ENCODE assay signal across 1 cellular context in genomic region chr3:48088749-48089466, GRCh38.
A peak's percentile ranks its signal among the peaks of the same experiment; 100 is the strongest.
TF ChIP-seq lines count a peak whose summit lies in the region.

No MANE protein-coding gene starts in this region.

TF ChIP-seq in K562, 482 proteins besides CTCF, POLR2A, EP300 and RAD21 (continued from another document and continues in another):
- TF ChIP-seq ZBTB40 (IDR thresholded peaks at IDR 0.05) = peak; percentile 6; the same call in 1 of the 2 replicates
- no peak for TF ChIP-seq ZBTB40 (CRISPR knock-in tag; IDR thresholded peaks at IDR 0.05)
- TF ChIP-seq ZNF282 (CRISPR knock-in tag; IDR thresholded peaks at IDR 0.05) = peak; percentile 3; the same call in 1 of the 2 replicates
- TF ChIP-seq CAMTA2 (CRISPR knock-in tag; conservative IDR thresholded peaks at IDR 0.05) = no peak
- TF ChIP-seq FOXP4 (CRISPR knock-in tag; IDR thresholded peaks at IDR 0.05; ENCODE audit: borderline replicate concordance) = no peak; the same call in 1 of the 2 replicates
- no peak for TF ChIP-seq ZNF79 (CRISPR knock-in tag; IDR thresholded peaks at IDR 0.05; ENCODE audit: low read depth)
- no peak for TF ChIP-seq PURB (CRISPR knock-in tag; IDR thresholded peaks at IDR 0.05; ENCODE audit: low read depth)
- TF ChIP-seq SNRNP70 (optimal IDR thresholded peaks at IDR 0.05; ENCODE audit: low read depth, low read length) = no peak
- no peak for TF ChIP-seq ZNF696 (CRISPR knock-in tag; conservative IDR thresholded peaks at IDR 0.05)
- TF ChIP-seq DNMT1 (IDR thresholded peaks at IDR 0.05) = no peak
- no peak for TF ChIP-seq SREBF2 (CRISPR knock-in tag; IDR thresholded peaks at IDR 0.05)
- TF ChIP-seq ZNF561 (CRISPR knock-in tag; conservative IDR thresholded peaks at IDR 0.05) = no peak
- TF ChIP-seq NFXL1 (CRISPR knock-in tag; IDR thresholded peaks at IDR 0.05) = no peak
- no peak for TF ChIP-seq KLF16 (IDR thresholded peaks at IDR 0.05)
- no peak for TF ChIP-seq ETV1 (tag; conservative IDR thresholded peaks at IDR 0.05; ENCODE audit: low read depth)
- TF ChIP-seq ZNF655 (CRISPR knock-in tag; IDR thresholded peaks at IDR 0.05) = no peak
- no peak for TF ChIP-seq ZNF780A (CRISPR knock-in tag; IDR thresholded peaks at IDR 0.05)
- TF ChIP-seq, protein P1, sequence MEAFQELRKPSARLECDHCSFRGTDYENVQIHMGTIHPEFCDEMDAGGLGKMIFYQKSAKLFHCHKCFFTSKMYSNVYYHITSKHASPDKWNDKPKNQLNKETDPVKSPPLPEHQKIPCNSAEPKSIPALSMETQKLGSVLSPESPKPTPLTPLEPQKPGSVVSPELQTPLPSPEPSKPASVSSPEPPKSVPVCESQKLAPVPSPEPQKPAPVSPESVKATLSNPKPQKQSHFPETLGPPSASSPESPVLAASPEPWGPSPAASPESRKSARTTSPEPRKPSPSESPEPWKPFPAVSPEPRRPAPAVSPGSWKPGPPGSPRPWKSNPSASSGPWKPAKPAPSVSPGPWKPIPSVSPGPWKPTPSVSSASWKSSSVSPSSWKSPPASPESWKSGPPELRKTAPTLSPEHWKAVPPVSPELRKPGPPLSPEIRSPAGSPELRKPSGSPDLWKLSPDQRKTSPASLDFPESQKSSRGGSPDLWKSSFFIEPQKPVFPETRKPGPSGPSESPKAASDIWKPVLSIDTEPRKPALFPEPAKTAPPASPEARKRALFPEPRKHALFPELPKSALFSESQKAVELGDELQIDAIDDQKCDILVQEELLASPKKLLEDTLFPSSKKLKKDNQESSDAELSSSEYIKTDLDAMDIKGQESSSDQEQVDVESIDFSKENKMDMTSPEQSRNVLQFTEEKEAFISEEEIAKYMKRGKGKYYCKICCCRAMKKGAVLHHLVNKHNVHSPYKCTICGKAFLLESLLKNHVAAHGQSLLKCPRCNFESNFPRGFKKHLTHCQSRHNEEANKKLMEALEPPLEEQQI (IDR thresholded peaks at IDR 0.05) = no peak
- TF ChIP-seq IRF9 (tag; IDR thresholded peaks at IDR 0.05) = no peak
- peak; percentile 82 for TF ChIP-seq NEUROD1 (IDR thresholded peaks at IDR 0.05; ENCODE audit: borderline replicate concordance, low read depth, low read length, partially characterized antibody)
- TF ChIP-seq RFX5 (IDR thresholded peaks at IDR 0.05; ENCODE audit: low read depth, low read length) = peak; percentile 32; the same call in 1 of the 2 replicates
- TF ChIP-seq ZNF511 (CRISPR knock-in tag; IDR thresholded peaks at IDR 0.05) = peak; percentile 24; the same call in 1 of the 2 replicates
- TF ChIP-seq MBD2 (IDR thresholded peaks at IDR 0.05; ENCODE audit: borderline replicate concordance, low read depth) = peak; percentile 90; the same call in 1 of the 2 replicates
- TF ChIP-seq RBM34 (IDR thresholded peaks at IDR 0.05; ENCODE audit: borderline replicate concordance, insufficient read depth, low read length) = peak; percentile 96; the same call in 1 of the 2 replicates
- TF ChIP-seq, protein P2, sequence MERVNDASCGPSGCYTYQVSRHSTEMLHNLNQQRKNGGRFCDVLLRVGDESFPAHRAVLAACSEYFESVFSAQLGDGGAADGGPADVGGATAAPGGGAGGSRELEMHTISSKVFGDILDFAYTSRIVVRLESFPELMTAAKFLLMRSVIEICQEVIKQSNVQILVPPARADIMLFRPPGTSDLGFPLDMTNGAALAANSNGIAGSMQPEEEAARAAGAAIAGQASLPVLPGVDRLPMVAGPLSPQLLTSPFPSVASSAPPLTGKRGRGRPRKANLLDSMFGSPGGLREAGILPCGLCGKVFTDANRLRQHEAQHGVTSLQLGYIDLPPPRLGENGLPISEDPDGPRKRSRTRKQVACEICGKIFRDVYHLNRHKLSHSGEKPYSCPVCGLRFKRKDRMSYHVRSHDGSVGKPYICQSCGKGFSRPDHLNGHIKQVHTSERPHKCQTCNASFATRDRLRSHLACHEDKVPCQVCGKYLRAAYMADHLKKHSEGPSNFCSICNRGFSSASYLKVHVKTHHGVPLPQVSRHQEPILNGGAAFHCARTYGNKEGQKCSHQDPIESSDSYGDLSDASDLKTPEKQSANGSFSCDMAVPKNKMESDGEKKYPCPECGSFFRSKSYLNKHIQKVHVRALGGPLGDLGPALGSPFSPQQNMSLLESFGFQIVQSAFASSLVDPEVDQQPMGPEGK (CRISPR knock-in tag; IDR thresholded peaks at IDR 0.05; ENCODE audit: borderline replicate concordance) = no peak
- peak; percentile 64 for TF ChIP-seq ELF1 (tag; IDR thresholded peaks at IDR 0.05)
- TF ChIP-seq FOXP1 (CRISPR knock-in tag; IDR thresholded peaks at IDR 0.05) = peak; percentile 26; the same call in 1 of the 2 replicates
- no peak for TF ChIP-seq PBX2 (CRISPR knock-in tag; IDR thresholded peaks at IDR 0.05; ENCODE audit: low read depth)
- TF ChIP-seq PBX2 (tag; conservative IDR thresholded peaks at IDR 0.05; ENCODE audit: low read depth) = no peak
- TF ChIP-seq GTF2F1 (IDR thresholded peaks at IDR 0.05; ENCODE audit: low read depth, low read length) = peak; percentile 56; the same call in 1 of the 2 replicates
- peak; percentile 63 to 86; a peak in 3 of 4 replicates for TF ChIP-seq UBTF (IDR thresholded peaks at IDR 0.05; ENCODE audit: borderline replicate concordance in 1 of 2, low read depth in 2 of 2, low read length in 2 of 2)
- TF ChIP-seq SOX6 (IDR thresholded peaks at IDR 0.05) = no peak; the same call in 1 of the 2 replicates
